ENCODE assay signal across 2 cellular contexts in the genomic region with DNA sequence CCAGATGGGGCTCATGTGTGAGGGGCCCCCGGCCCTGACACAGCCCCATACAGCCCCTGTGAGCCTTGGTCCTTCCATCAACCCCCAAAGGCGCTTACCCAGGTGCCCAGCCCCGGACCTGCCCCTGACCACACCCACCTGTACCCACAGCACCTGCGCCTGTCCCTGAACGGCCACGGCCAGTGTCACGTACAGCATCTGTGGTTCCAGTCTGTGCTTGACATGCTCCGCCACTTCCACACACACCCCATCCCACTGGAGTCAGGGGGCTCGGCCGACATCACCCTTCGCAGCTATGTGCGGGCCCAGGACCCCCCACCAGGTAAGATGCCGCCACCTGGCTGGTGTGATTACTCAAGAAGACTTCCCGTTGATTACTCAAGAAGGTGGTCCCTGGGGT.
TF ChIP-seq lines count a peak whose summit lies in the region.

No MANE protein-coding gene starts in this region.

TF ChIP-seq in GM12891, 5 proteins besides CTCF, POLR2A, EP300 and RAD21:
- TF ChIP-seq POLR2AphosphoS5 (IDR thresholded peaks at IDR 0.05; ENCODE audit: low read depth, low read length) (no peak), SPI1 (IDR thresholded peaks at IDR 0.05; ENCODE audit: low read depth, low read length) (no peak), PAX5 (IDR thresholded peaks at IDR 0.05; ENCODE audit: insufficient read depth, low read length, severe bottlenecking) (no peak), TAF1 (IDR thresholded peaks at IDR 0.05; ENCODE audit: low read depth, low read length) (no peak), POU2F2 (IDR thresholded peaks at IDR 0.05; ENCODE audit: low read depth, low read length) (no peak)

TF ChIP-seq in GM12878, 131 proteins besides CTCF, POLR2A, EP300 and RAD21:
- TF ChIP-seq, protein P1, sequence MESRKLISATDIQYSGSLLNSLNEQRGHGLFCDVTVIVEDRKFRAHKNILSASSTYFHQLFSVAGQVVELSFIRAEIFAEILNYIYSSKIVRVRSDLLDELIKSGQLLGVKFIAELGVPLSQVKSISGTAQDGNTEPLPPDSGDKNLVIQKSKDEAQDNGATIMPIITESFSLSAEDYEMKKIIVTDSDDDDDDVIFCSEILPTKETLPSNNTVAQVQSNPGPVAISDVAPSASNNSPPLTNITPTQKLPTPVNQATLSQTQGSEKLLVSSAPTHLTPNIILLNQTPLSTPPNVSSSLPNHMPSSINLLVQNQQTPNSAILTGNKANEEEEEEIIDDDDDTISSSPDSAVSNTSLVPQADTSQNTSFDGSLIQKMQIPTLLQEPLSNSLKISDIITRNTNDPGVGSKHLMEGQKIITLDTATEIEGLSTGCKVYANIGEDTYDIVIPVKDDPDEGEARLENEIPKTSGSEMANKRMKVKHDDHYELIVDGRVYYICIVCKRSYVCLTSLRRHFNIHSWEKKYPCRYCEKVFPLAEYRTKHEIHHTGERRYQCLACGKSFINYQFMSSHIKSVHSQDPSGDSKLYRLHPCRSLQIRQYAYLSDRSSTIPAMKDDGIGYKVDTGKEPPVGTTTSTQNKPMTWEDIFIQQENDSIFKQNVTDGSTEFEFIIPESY (IDR thresholded peaks at IDR 0.05), result no peak
- TF ChIP-seq RB1 (IDR thresholded peaks at IDR 0.05; ENCODE audit: borderline replicate concordance) (no peak), BCL11A (IDR thresholded peaks at IDR 0.05; ENCODE audit: low read depth, low read length) (no peak), HDGF (IDR thresholded peaks at IDR 0.05) (no peak), MEF2B (IDR thresholded peaks at IDR 0.05; ENCODE audit: partially characterized antibody, poor library complexity, severe bottlenecking) (no peak), JUNB (IDR thresholded peaks at IDR 0.05) (no peak), ZZZ3 (IDR thresholded peaks at IDR 0.05; ENCODE audit: control insufficient read depth, insufficient read length, low read depth) (no peak), NBN (IDR thresholded peaks at IDR 0.05) (no peak), MTA2 (IDR thresholded peaks at IDR 0.05; ENCODE audit: low read depth) (no peak), TAF1 (IDR thresholded peaks at IDR 0.05; ENCODE audit: borderline replicate concordance, low read depth, low read length) (no peak), YY1 (IDR thresholded peaks at IDR 0.05; ENCODE audit: low read depth, low read length) (no peak), WRNIP1 (IDR thresholded peaks at IDR 0.05; ENCODE audit: borderline replicate concordance, low read depth, low read length) (no peak), HDAC6 (IDR thresholded peaks at IDR 0.05; ENCODE audit: unreplicated experiment) (no peak), IRF4 (IDR thresholded peaks at IDR 0.05; ENCODE audit: low read depth, low read length) (no peak), ETV6 (conservative IDR thresholded peaks at IDR 0.05 in 1 of 2, IDR thresholded peaks at IDR 0.05 in 1 of 2; ENCODE audit: borderline replicate concordance in 1 of 2, low read depth in 1 of 2) (no peak), SREBF2 (IDR thresholded peaks at IDR 0.05; ENCODE audit: low read length) (no peak)
- TF ChIP-seq, protein P2, sequence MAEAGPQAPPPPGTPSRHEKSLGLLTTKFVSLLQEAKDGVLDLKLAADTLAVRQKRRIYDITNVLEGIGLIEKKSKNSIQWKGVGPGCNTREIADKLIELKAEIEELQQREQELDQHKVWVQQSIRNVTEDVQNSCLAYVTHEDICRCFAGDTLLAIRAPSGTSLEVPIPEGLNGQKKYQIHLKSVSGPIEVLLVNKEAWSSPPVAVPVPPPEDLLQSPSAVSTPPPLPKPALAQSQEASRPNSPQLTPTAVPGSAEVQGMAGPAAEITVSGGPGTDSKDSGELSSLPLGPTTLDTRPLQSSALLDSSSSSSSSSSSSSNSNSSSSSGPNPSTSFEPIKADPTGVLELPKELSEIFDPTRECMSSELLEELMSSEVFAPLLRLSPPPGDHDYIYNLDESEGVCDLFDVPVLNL (IDR thresholded peaks at IDR 0.05; ENCODE audit: low read depth, low read length), result no peak
- TF ChIP-seq, protein P3, sequence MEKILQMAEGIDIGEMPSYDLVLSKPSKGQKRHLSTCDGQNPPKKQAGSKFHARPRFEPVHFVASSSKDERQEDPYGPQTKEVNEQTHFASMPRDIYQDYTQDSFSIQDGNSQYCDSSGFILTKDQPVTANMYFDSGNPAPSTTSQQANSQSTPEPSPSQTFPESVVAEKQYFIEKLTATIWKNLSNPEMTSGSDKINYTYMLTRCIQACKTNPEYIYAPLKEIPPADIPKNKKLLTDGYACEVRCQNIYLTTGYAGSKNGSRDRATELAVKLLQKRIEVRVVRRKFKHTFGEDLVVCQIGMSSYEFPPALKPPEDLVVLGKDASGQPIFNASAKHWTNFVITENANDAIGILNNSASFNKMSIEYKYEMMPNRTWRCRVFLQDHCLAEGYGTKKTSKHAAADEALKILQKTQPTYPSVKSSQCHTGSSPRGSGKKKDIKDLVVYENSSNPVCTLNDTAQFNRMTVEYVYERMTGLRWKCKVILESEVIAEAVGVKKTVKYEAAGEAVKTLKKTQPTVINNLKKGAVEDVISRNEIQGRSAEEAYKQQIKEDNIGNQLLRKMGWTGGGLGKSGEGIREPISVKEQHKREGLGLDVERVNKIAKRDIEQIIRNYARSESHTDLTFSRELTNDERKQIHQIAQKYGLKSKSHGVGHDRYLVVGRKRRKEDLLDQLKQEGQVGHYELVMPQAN (conservative IDR thresholded peaks at IDR 0.05), result no peak
- TF ChIP-seq, protein P4, sequence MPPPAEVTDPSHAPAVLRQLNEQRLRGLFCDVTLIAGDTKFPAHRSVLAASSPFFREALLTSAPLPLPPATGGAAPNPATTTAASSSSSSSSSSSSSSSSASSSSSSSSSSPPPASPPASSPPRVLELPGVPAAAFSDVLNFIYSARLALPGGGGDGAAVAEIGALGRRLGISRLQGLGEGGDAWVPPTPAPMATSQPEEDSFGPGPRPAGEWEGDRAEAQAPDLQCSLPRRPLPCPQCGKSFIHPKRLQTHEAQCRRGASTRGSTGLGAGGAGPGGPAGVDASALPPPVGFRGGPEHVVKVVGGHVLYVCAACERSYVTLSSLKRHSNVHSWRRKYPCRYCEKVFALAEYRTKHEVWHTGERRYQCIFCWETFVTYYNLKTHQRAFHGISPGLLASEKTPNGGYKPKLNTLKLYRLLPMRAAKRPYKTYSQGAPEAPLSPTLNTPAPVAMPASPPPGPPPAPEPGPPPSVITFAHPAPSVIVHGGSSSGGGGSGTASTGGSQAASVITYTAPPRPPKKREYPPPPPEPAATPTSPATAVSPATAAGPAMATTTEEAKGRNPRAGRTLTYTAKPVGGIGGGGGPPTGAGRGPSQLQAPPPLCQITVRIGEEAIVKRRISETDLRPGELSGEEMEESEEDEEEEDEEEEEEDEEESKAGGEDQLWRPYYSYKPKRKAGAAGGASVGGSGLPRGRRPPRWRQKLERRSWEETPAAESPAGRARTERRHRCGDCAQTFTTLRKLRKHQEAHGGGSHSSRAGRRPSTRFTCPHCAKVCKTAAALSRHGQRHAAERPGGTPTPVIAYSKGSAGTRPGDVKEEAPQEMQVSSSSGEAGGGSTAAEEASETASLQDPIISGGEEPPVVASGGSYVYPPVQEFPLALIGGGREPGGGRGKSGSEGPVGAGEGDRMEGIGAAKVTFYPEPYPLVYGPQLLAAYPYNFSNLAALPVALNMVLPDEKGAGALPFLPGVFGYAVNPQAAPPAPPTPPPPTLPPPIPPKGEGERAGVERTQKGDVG (CRISPR knock-in tag; IDR thresholded peaks at IDR 0.05), result no peak
- TF ChIP-seq, protein P5, sequence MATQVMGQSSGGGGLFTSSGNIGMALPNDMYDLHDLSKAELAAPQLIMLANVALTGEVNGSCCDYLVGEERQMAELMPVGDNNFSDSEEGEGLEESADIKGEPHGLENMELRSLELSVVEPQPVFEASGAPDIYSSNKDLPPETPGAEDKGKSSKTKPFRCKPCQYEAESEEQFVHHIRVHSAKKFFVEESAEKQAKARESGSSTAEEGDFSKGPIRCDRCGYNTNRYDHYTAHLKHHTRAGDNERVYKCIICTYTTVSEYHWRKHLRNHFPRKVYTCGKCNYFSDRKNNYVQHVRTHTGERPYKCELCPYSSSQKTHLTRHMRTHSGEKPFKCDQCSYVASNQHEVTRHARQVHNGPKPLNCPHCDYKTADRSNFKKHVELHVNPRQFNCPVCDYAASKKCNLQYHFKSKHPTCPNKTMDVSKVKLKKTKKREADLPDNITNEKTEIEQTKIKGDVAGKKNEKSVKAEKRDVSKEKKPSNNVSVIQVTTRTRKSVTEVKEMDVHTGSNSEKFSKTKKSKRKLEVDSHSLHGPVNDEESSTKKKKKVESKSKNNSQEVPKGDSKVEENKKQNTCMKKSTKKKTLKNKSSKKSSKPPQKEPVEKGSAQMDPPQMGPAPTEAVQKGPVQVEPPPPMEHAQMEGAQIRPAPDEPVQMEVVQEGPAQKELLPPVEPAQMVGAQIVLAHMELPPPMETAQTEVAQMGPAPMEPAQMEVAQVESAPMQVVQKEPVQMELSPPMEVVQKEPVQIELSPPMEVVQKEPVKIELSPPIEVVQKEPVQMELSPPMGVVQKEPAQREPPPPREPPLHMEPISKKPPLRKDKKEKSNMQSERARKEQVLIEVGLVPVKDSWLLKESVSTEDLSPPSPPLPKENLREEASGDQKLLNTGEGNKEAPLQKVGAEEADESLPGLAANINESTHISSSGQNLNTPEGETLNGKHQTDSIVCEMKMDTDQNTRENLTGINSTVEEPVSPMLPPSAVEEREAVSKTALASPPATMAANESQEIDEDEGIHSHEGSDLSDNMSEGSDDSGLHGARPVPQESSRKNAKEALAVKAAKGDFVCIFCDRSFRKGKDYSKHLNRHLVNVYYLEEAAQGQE (IDR thresholded peaks at IDR 0.05; ENCODE audit: low read depth, low read length), result no peak
TF ChIP-seq in GM12878: peak in this region for 0.
